ENCODE assay signal across 10 cellular contexts in genomic region chr13:62678039-62678438, GRCh38.
"Had no signal": no experiment of that assay in that cellular context is flagged by ENCODE, and none has a peak within 500 bp of the region (broad histone marks: within the 10 kb centered on the region; RNA-seq: fewer than 3 reads in every experiment).

No MANE protein-coding gene starts in this region.

- H3K4me3 Mint-ChIP-seq: stimulated activated naive B cell treated with anti-CD40 and anti-IgM and Interleukin-4, amounts not matched to agents 10 μg/mL and 1 μg/mL and 100 μg/mL, for 72 hours had no signal

- H3K27me3 Mint-ChIP-seq: stimulated activated naive B cell treated with anti-CD40 and anti-IgM and Interleukin-4, amounts not matched to agents 10 μg/mL and 1 μg/mL and 100 μg/mL, for 72 hours had no signal

- H3K36me3 Mint-ChIP-seq: stimulated activated naive B cell treated with anti-CD40 and anti-IgM and Interleukin-4, amounts not matched to agents 10 μg/mL and 1 μg/mL and 100 μg/mL, for 72 hours had no signal

- H3K27ac Mint-ChIP-seq: stimulated activated naive B cell treated with anti-CD40 and anti-IgM and Interleukin-4, amounts not matched to agents 10 μg/mL and 1 μg/mL and 100 μg/mL, for 72 hours had no signal

- H3K4me1 Mint-ChIP-seq: stimulated activated naive B cell treated with anti-CD40 and anti-IgM and Interleukin-4, amounts not matched to agents 10 μg/mL and 1 μg/mL and 100 μg/mL, for 72 hours had no signal

- DNase-seq: activated naive CD4-positive, alpha-beta T cell treated with anti-CD3 and anti-CD28 coated beads, Interleukin-2, amount 50 U/mL, for 16 hours; adrenal gland; cortex of kidney; effector memory CD4-positive, alpha-beta T cell; gastrocnemius medialis; left ventricle myocardium inferior; mesendoderm; sigmoid colon; stimulated activated CD4-positive, alpha-beta T cell treated with anti-CD3 and anti-CD28 coated beads, Interleukin-2, amount 100 ng/mL, for 24 hours; stimulated activated naive B cell treated with anti-CD40 and anti-IgM and Interleukin-4, amounts not matched to agents 10 μg/mL and 1 μg/mL and 100 μg/mL, for 72 hours had no signal

- ATAC-seq: gastrocnemius medialis; stimulated activated naive B cell treated with anti-CD40 and anti-IgM and Interleukin-4, amounts not matched to agents 10 μg/mL and 1 μg/mL and 100 μg/mL, for 72 hours had no signal
